In the genomic region with DNA sequence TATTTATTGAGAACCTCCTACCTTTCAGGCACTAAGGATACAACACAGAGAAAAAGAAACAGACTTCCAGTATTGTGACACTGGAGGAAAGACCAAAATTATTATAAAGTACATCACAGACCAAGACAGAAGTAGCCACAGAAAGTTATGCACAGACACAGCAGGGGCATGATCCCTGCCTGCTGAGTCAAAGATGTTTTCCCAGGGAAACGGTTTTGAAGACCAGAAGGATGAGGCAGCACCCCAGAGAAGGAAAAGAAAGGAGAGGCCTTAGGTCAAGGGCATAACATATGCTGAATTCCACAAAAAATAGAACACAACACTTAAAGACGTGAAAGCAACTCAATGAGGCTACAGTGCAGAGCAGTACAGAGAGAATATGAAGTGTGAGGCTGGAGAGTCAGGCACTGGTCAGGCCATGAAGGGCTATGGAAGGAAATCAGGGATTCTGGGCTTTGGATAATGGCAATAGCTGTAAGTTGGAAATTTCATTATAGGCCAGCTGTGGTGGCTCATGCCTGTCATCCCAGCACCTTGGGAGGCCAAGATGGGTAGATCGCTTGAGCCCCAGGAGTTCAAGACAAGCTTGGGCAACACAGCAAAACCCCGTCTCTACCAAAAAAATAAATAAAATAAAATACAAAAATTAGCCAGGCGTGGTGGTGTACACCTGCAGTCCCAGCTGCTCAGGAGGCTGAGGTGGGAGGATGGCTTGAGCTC, we compare ENCODE assay signal across 10 cellular contexts. TPM values are rescaled to one million over a fixed set of nuclear protein-coding genes. Genes with fewer than 3 reads are reported as not detected.
DNase-seq lines count a peak whose midpoint lies in the region; ATAC-seq and TF ChIP-seq lines count a peak whose summit lies in the region.
"Had no signal": no experiment of that assay in that cellular context is flagged by ENCODE, and none has a peak within 500 bp of the region (broad histone marks: within the 10 kb centered on the region; RNA-seq: fewer than 3 reads in every experiment).

No MANE protein-coding gene starts in this region.

- no peak for DNase-seq in activated T-cell treated with anti-CD3 and anti-CD28 coated beads, Interleukin-2, amount 50 U/mL, for 72 hours
- no peak for DNase-seq in activated T-cell treated with anti-CD3 and anti-CD28 coated beads, Interleukin-2, amount 50 U/mL, for 48 hours
- DNase-seq in T-helper 17 cell = no peak
- peak; percentile 49 to 63 for DNase-seq in foreskin fibroblast
- DNase-seq in stromal cell of bone marrow (ENCODE audit: low read depth) = peak; percentile 36
- DNase-seq in NK-92 treated with Interleukin-12 subunit alpha and Interleukin-12 subunit beta, amount 100 ng/mL, for 24 hours (lab: John Stamatoyannopoulos, UW) = no peak
- no peak for DNase-seq in activated CD4-positive, CD25-positive, alpha-beta regulatory T cell (lab: John Stamatoyannopoulos, UW)
- DNase-seq: NCI-H2171 treated with DMSO at 0.1 percent for 48 hours, SHP77 treated with DMSO at 0.1 percent for 48 hours had no signal

- H3K4me1 Mint-ChIP-seq in activated T-cell treated with anti-CD3 and anti-CD28 coated beads, Interleukin-2, amount 50 U/mL, for 72 hours (ENCODE audit: low read depth) = peaks cover 82% of the 10 kb centered on the region
- peaks cover 44% of the 10 kb centered on the region for H3K4me1 Mint-ChIP-seq in T-helper 17 cell

- peak overlapping the region; percentile 60 to 84 for H3K4me3 Mint-ChIP-seq in activated T-cell treated with anti-CD3 and anti-CD28 coated beads, Interleukin-2, amount 50 U/mL, for 72 hours
- peak overlapping the region; percentile 78 for H3K4me3 Mint-ChIP-seq in T-helper 17 cell

- H3K9me3 ChIP-seq in T-helper 17 cell (ENCODE audit: control insufficient read depth, low read length, poor library complexity, severe bottlenecking) = no peaks in the 10 kb centered on the region

- no peaks in the 10 kb centered on the region for H3K27me3 Mint-ChIP-seq in activated T-cell treated with anti-CD3 and anti-CD28 coated beads, Interleukin-2, amount 50 U/mL, for 72 hours (ENCODE audit: low read depth)
- no peaks in the 10 kb centered on the region for H3K27me3 Mint-ChIP-seq in T-helper 17 cell

- H3K4me3 ChIP-seq in foreskin fibroblast (ENCODE audit: low read depth in 1 of 2, low read length in 2 of 2) = no peak overlapping the region

- no peaks in the 10 kb centered on the region for H3K9me3 Mint-ChIP-seq in activated T-cell treated with anti-CD3 and anti-CD28 coated beads, Interleukin-2, amount 50 U/mL, for 72 hours

- no peaks in the 10 kb centered on the region for H3K36me3 Mint-ChIP-seq in activated T-cell treated with anti-CD3 and anti-CD28 coated beads, Interleukin-2, amount 50 U/mL, for 72 hours (ENCODE audit: insufficient read depth in 2 of 2)
- peaks cover 3% of the 10 kb centered on the region for H3K36me3 Mint-ChIP-seq in T-helper 17 cell (ENCODE audit: low read depth)

- no peak for TF ChIP-seq CTCF in foreskin fibroblast (IDR thresholded peaks at IDR 0.05; ENCODE audit: low read depth, low read length)

- no peak overlapping the region for H3K27ac Mint-ChIP-seq in activated T-cell treated with anti-CD3 and anti-CD28 coated beads, Interleukin-2, amount 50 U/mL, for 72 hours
- H3K27ac Mint-ChIP-seq in T-helper 17 cell = peak overlapping the region; percentile 86

- ATAC-seq in activated T-cell treated with anti-CD3 and anti-CD28 coated beads, Interleukin-2, amount 50 U/mL, for 72 hours (replicated peaks in 1 of 2) = no peak
- ATAC-seq in T-helper 17 cell (no peak), HG02852 (IDR thresholded peaks at IDR 0.05; ENCODE audit: unreplicated experiment) (no peak)

RNA-seq across cellular contexts. Expression of a gene that starts 8.2 kb away (rescaled TPM):
- 10 to 100 TPM; 22.9 to 30.1 TPM for total RNA-seq in activated T-cell treated with anti-CD3 and anti-CD28 coated beads, Interleukin-2, amount 50 U/mL, for 72 hours
- total RNA-seq in T-helper 17 cell = 10 to 100 TPM; 27.2 to 34.0 TPM

Comparison
In these comparisons a context has a peak if more than half of its experiments do, and no peak if none do; other contexts are left out.
1. DNase-seq: peak in foreskin fibroblast (2 of 2) and stromal cell of bone marrow (single experiment); none in activated T-cell treated with anti-CD3 and anti-CD28 coated beads, Interleukin-2, amount 50 U/mL, for 72 hours (0 of 2), activated T-cell treated with anti-CD3 and anti-CD28 coated beads, Interleukin-2, amount 50 U/mL, for 48 hours (0 of 2), T-helper 17 cell (0 of 3), NK-92 treated with Interleukin-12 subunit alpha and Interleukin-12 subunit beta, amount 100 ng/mL, for 24 hours (single experiment) and activated CD4-positive, CD25-positive, alpha-beta regulatory T cell (0 of 4).